10 cellular contexts compared by ENCODE assay signal in the genomic region with DNA sequence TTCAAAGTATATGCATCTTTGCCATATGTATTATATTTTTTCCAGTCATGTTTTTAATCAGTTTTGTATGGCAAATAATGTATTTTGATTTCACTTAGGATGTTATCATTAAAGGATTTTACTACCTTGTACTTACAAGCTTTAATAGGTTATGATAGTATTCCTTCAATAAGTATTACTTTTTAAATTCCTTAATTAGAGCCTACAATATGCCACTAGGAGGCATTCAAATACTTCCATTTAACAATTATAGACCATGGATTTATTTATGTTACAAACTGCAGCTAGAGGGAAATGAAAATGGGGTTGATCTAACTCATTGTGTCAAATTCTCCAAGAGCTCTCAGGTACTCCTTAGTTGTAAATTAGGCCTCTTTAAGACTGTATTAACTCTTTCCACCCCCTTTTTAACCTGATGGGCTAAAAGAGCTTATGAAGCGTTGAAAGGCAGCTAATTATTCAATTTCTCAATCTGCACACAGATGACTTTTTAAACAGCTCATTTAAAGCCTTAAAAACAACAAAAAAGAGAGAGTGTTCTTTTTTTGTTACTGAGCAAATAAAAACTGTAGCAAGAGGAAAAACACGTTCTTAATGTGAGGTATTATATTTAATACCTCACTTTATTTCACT.
DNase-seq lines count a peak whose midpoint lies in the region; ATAC-seq, FAIRE-seq and TF ChIP-seq lines count a peak whose summit lies in the region.
"Had no signal": no experiment of that assay in that cellular context is flagged by ENCODE, and none has a peak within 500 bp of the region (broad histone marks: within the 10 kb centered on the region; RNA-seq: fewer than 3 reads in every experiment).

No MANE protein-coding gene starts in this region.

- H3K9me3 ChIP-seq in CD4-positive, alpha-beta T cell (ENCODE audit: control insufficient read depth, low read length): no peaks in the 10 kb centered on the region
- H3K9me3 ChIP-seq in T-helper 17 cell (ENCODE audit: control insufficient read depth, low read length, poor library complexity, severe bottlenecking): no peaks in the 10 kb centered on the region

- no peak overlapping the region for H3K4me3 Mint-ChIP-seq in CD4-positive, alpha-beta T cell
- H3K4me3 Mint-ChIP-seq in T-helper 17 cell: no peak overlapping the region
- H3K4me3 Mint-ChIP-seq: activated B cell treated with CpG ODN at 0.5 μM for 24 hours, immature natural killer cell had no signal

- no peak overlapping the region for H3K4me3 ChIP-seq in astrocyte of the spinal cord (ENCODE audit: low read depth, low read length)

- no peaks in the 10 kb centered on the region for H3K9me3 Mint-ChIP-seq in CD4-positive, alpha-beta T cell
- H3K9me3 Mint-ChIP-seq: activated B cell treated with CpG ODN at 0.5 μM for 24 hours, immature natural killer cell had no signal

- POLR2A ChIA-PET in CD4-positive, alpha-beta T cell (lab: Charles Lee): interaction anchor here (1.1 kb wide), 1 partner anchor 249 kb away, joined by 3 read pairs; no protein-coding TSS in a partner anchor

- H3K27ac ChIP-seq in CD4-positive, alpha-beta T cell (ENCODE audit: low read depth, low read length): no peak overlapping the region

- CTCF ChIA-PET in CD4-positive, alpha-beta T cell (lab: Charles Lee): interaction anchor here (2.6 kb wide), 1 partner anchor 249 kb away, joined by 22 read pairs; no protein-coding TSS in a partner anchor

- ATAC-seq in CD4-positive, alpha-beta T cell (ENCODE audit: poor library complexity): peak; percentile 37
- ATAC-seq in HG02884 (IDR thresholded peaks at IDR 0.05; ENCODE audit: unreplicated experiment) (no peak), T-helper 17 cell (no peak)

- peaks cover 20% of the 10 kb centered on the region for H3K36me3 Mint-ChIP-seq in CD4-positive, alpha-beta T cell (ENCODE audit: low read depth)
- H3K36me3 Mint-ChIP-seq in T-helper 17 cell (ENCODE audit: low read depth): no peaks in the 10 kb centered on the region

- no peaks in the 10 kb centered on the region for H3K27me3 ChIP-seq in CD4-positive, alpha-beta T cell (ENCODE audit: control insufficient read depth, insufficient read depth, low read length)

- no peak for DNase-seq in CD4-positive, alpha-beta T cell
- DNase-seq in NCI-H1436 (lab: John Stamatoyannopoulos, UW) (peak; percentile 76), astrocyte of the spinal cord (ENCODE audit: low read depth, low spot score) (peak; percentile 45), lung microvascular endothelial cell (ENCODE audit: low read depth in 2 of 2) (peak; percentile 24 to 26), GM12892 (ENCODE audit: insufficient read length) (no peak), T-helper 17 cell (no peak)
- no peak for DNase-seq in stimulated activated CD4-positive, alpha-beta T cell treated with anti-CD3 and anti-CD28 coated beads, Interleukin-1b, Interleukin-23, amount 100 ng/mL, for 48 hours
- DNase-seq: activated B cell treated with CpG ODN at 0.5 μM for 24 hours had no signal

- no peaks in the 10 kb centered on the region for H3K27me3 Mint-ChIP-seq in CD4-positive, alpha-beta T cell
- no peaks in the 10 kb centered on the region for H3K27me3 Mint-ChIP-seq in T-helper 17 cell
- H3K27me3 Mint-ChIP-seq: activated B cell treated with CpG ODN at 0.5 μM for 24 hours had no signal

- TF ChIP-seq CTCF in CD4-positive, alpha-beta T cell (IDR thresholded peaks at IDR 0.05): peak; percentile 29
- TF ChIP-seq CTCF in astrocyte of the spinal cord (IDR thresholded peaks at IDR 0.05; ENCODE audit: low read depth, low read length): peak; percentile 24

- peaks cover 5% of the 10 kb centered on the region for H3K4me1 Mint-ChIP-seq in CD4-positive, alpha-beta T cell (ENCODE audit: low read depth)
- H3K4me1 Mint-ChIP-seq in T-helper 17 cell: peaks cover 6% of the 10 kb centered on the region
- H3K4me1 Mint-ChIP-seq: activated B cell treated with CpG ODN at 0.5 μM for 24 hours, immature natural killer cell had no signal

- in situ Hi-C loops in astrocyte of the spinal cord (cut with HindIII; ENCODE audit: low sequenced_read_pairs): no loop called here

- intact Hi-C loops in CD4-positive, alpha-beta T cell (cut with DNase I, micrococcal nuclease): loop anchor here (1.0 to 5.0 kb wide), 4 partner anchors 250 to 848 kb away; no protein-coding TSS in a partner anchor

- H3K27ac Mint-ChIP-seq in CD4-positive, alpha-beta T cell: no peak overlapping the region
- no peak overlapping the region for H3K27ac Mint-ChIP-seq in T-helper 17 cell
- H3K27ac Mint-ChIP-seq: activated B cell treated with CpG ODN at 0.5 μM for 24 hours, immature natural killer cell had no signal

- no peak for TF ChIP-seq POLR2A in GM12892 (IDR thresholded peaks at IDR 0.05; ENCODE audit: low read depth, low read length)

- FAIRE-seq in GM12892 (lab: Jason Lieb, UNC): no peak

Comparison
In these comparisons a context has a peak if more than half of its experiments do, and no peak if none do; other contexts are left out.
1. DNase-seq: peak in NCI-H1436 (single experiment), astrocyte of the spinal cord (single experiment) and lung microvascular endothelial cell (2 of 2); none in CD4-positive, alpha-beta T cell (0 of 10), stimulated activated CD4-positive, alpha-beta T cell treated with anti-CD3 and anti-CD28 coated beads, Interleukin-1b, Interleukin-23, amount 100 ng/mL, for 48 hours (single experiment), GM12892 (single experiment) and T-helper 17 cell (0 of 3).